ENCODE assay signal across 18 cellular contexts in the genomic region with DNA sequence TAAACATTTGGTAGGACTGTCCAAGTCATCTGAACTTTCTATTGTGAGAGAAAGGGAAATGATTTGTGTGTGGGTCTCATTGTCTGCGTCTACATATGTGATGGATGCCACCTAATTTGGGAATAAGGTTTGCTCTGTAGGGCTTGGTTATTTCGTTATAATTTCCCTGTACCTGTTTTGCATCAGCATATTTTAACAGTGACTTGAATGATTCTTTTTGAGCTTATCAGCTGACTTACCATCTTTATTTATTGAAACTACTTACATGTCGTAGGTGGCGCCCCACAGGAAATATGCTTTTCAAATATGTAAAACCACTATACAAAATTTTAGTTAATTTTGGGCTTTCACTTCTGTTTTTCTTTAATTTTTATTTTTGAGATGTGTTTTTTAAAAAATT. TPM values are rescaled to one million over a fixed set of nuclear protein-coding genes. Genes with fewer than 3 reads are reported as not detected.
DNase-seq lines count a peak whose midpoint lies in the region; ATAC-seq and TF ChIP-seq lines count a peak whose summit lies in the region.
"Had no signal": no experiment of that assay in that cellular context is flagged by ENCODE, and none has a peak within 500 bp of the region (broad histone marks: within the 10 kb centered on the region; RNA-seq: fewer than 3 reads in every experiment).

No MANE protein-coding gene starts in this region.

- intact Hi-C loops in body of pancreas (cut with DNase I), result no loop called here

- no peaks in the 10 kb centered on the region for H3K4me1 ChIP-seq in body of pancreas
- H3K4me1 ChIP-seq: breast epithelium, sigmoid colon had no signal

- H3K27ac ChIP-seq in SU-DHL-6 (ENCODE audit: low read depth, low read length) (peak overlapping the region; percentile 99), body of pancreas (no peak overlapping the region)
- H3K27ac ChIP-seq: breast epithelium, sigmoid colon had no signal

- H3K4me3 Mint-ChIP-seq in HFFc6 (no peak overlapping the region), osteocyte (ENCODE audit: unreplicated experiment) (no peak overlapping the region)
- H3K4me3 Mint-ChIP-seq: naive thymus-derived CD4-positive, alpha-beta T cell had no signal

- TF ChIP-seq CTCF in SU-DHL-6 (IDR thresholded peaks at IDR 0.05; ENCODE audit: insufficient read depth, low read length, poor library complexity, severe bottlenecking) (no peak), body of pancreas (IDR thresholded peaks at IDR 0.05) (no peak), HFFc6 (IDR thresholded peaks at IDR 0.05) (no peak), osteocyte (IDR thresholded peaks at IDR 0.05) (no peak)

- no peaks in the 10 kb centered on the region for H3K36me3 Mint-ChIP-seq in HFFc6 (ENCODE audit: low read depth)
- H3K36me3 Mint-ChIP-seq in osteocyte (ENCODE audit: unreplicated experiment), result no peaks in the 10 kb centered on the region
- H3K36me3 Mint-ChIP-seq: naive thymus-derived CD4-positive, alpha-beta T cell had no signal

- no peak for DNase-seq in body of pancreas
- DNase-seq in HFFc6, result no peak
- DNase-seq in osteocyte (ENCODE audit: extremely low spot score, unreplicated experiment), result no peak
- DNase-seq: activated CD4-positive, alpha-beta T cell treated with anti-CD3 and anti-CD28 coated beads, Interleukin-2, amount 50 U/mL, for 4 hours; activated effector memory CD4-positive, alpha-beta T cell treated with Interleukin-2 at 50 U/mL for 16 hours; head of caudate nucleus; left cardiac atrium; naive thymus-derived CD4-positive, alpha-beta T cell; NCI-H187; NK-92 treated with Interleukin-12 subunit alpha and Interleukin-12 subunit beta, amount 100 ng/mL, for 24 hours; sigmoid colon; T-helper 1 cell had no signal

- peak overlapping the region; percentile 92 for H3K4me2 ChIP-seq in SU-DHL-6 (ENCODE audit: low read depth, low read length, poor library complexity, severe bottlenecking)

- H3K27ac Mint-ChIP-seq in HFFc6 (no peak overlapping the region), osteocyte (ENCODE audit: unreplicated experiment) (no peak overlapping the region)
- H3K27ac Mint-ChIP-seq: naive thymus-derived CD4-positive, alpha-beta T cell had no signal

- peak overlapping the region; percentile 64 for H3K9ac ChIP-seq in SU-DHL-6 (ENCODE audit: low read length)

- H3K9me3 Mint-ChIP-seq in HFFc6 (no peaks in the 10 kb centered on the region), osteocyte (ENCODE audit: unreplicated experiment) (no peaks in the 10 kb centered on the region)
- H3K9me3 Mint-ChIP-seq: naive thymus-derived CD4-positive, alpha-beta T cell had no signal

- H3K4me3 ChIP-seq in SU-DHL-6 (ENCODE audit: insufficient read depth, low read length, poor library complexity, severe bottlenecking), result peak overlapping the region; percentile 24
- H3K4me3 ChIP-seq in body of pancreas, result no peak overlapping the region
- H3K4me3 ChIP-seq: breast epithelium, sigmoid colon had no signal

- peak; percentile 41 for ATAC-seq in GM18858 (IDR thresholded peaks at IDR 0.05; ENCODE audit: unreplicated experiment)
- peak; percentile 48 for ATAC-seq in GM21390 (IDR thresholded peaks at IDR 0.05; ENCODE audit: unreplicated experiment)
- peak; percentile 54 for ATAC-seq in HG03108 (IDR thresholded peaks at IDR 0.05; ENCODE audit: unreplicated experiment)
- ATAC-seq in body of pancreas, result no peak
- ATAC-seq in GM21526 (IDR thresholded peaks at IDR 0.05; ENCODE audit: low FRiP score, unreplicated experiment), result no peak
- ATAC-seq: left cardiac atrium; naive thymus-derived CD4-positive, alpha-beta T cell had no signal

- H3K9me3 ChIP-seq in SU-DHL-6 (ENCODE audit: insufficient read depth, low read length) (no peaks in the 10 kb centered on the region; the same call in 1 of the 2 replicates), body of pancreas (no peaks in the 10 kb centered on the region)
- H3K9me3 ChIP-seq: breast epithelium, sigmoid colon had no signal

- no peaks in the 10 kb centered on the region for H3K27me3 ChIP-seq in SU-DHL-6 (ENCODE audit: low read length)
- no peaks in the 10 kb centered on the region for H3K27me3 ChIP-seq in body of pancreas
- H3K27me3 ChIP-seq: breast epithelium, sigmoid colon had no signal

- H3K36me3 ChIP-seq in SU-DHL-6 (ENCODE audit: low read length) (peaks cover 8% of the 10 kb centered on the region; the same call in 1 of the 2 replicates), body of pancreas (replicated peaks in 1 of 2; ENCODE audit: insufficient read depth in 1 of 2, low read depth in 2 of 2) (no peaks in the 10 kb centered on the region)
- H3K36me3 ChIP-seq: breast epithelium, sigmoid colon had no signal

- peaks cover 77% of the 10 kb centered on the region for H3F3A ChIP-seq in SU-DHL-6 (ENCODE audit: insufficient read depth)

- TF ChIP-seq POLR2A in body of pancreas (IDR thresholded peaks at IDR 0.05), result no peak

- no peaks in the 10 kb centered on the region for H4K20me1 ChIP-seq in SU-DHL-6 (ENCODE audit: low read depth, low read length)

- no peaks in the 10 kb centered on the region for H3K9me2 ChIP-seq in SU-DHL-6 (replicated peaks; ENCODE audit: insufficient read depth, low read length)

- H3K4me1 Mint-ChIP-seq in HFFc6 (ENCODE audit: low read depth) (no peaks in the 10 kb centered on the region), osteocyte (ENCODE audit: unreplicated experiment) (peaks cover 6% of the 10 kb centered on the region)

- peaks cover 27% of the 10 kb centered on the region for H3K79me2 ChIP-seq in SU-DHL-6 (ENCODE audit: insufficient read depth, low read length)

- H2AFZ ChIP-seq in SU-DHL-6 (ENCODE audit: low read depth, low read length, severe bottlenecking), result no peak overlapping the region

- H3K27me3 Mint-ChIP-seq in HFFc6 (ENCODE audit: insufficient read depth), result peaks cover 14% of the 10 kb centered on the region
- peaks cover 2% of the 10 kb centered on the region for H3K27me3 Mint-ChIP-seq in osteocyte (ENCODE audit: unreplicated experiment)

- WGBS in body of pancreas, 2 donors, result 83 to 85% methylated on average over 4 of the region's 4 CpGs

RNA-seq across cellular contexts. Expression of gene BCAT1, which starts 56.5 kb away (rescaled TPM):
- total RNA-seq in body of pancreas (10 to 100 TPM; 30.0 to 59.7 TPM), osteocyte (155 and 167 TPM in 2 replicates)
- total RNA-seq in HFFc6 (2021; fragmentation: NEBNext Ultra II Directional; extraction: Animal tissue kit (Norgen Biotek cat#: 25700)), result 100 to 1,000 TPM; 156 to 180 (median 173) TPM

Comparison
In these comparisons a context has a peak if more than half of its experiments do, and no peak if none do; other contexts are left out.
1. ATAC-seq: peak in GM18858 (single experiment), GM21390 (single experiment) and HG03108 (single experiment); none in body of pancreas (single experiment) and GM21526 (single experiment).